ENCODE assay signal across 8 cellular contexts in genomic region chr19:45402469-45403070, GRCh38. TPM values are rescaled to one million over a fixed set of nuclear protein-coding genes. Genes with fewer than 3 reads are reported as not detected.
DNase-seq lines count a peak whose midpoint lies in the region; ATAC-seq and TF ChIP-seq lines count a peak whose summit lies in the region.

No MANE protein-coding gene starts in this region.

- ATAC-seq in left cardiac atrium (no peak), GM21447 (IDR thresholded peaks at IDR 0.05; ENCODE audit: unreplicated experiment) (no peak)

- no peak overlapping the region for H3K9ac ChIP-seq in SU-DHL-6 (ENCODE audit: low read length)

- H3K79me2 ChIP-seq in SU-DHL-6 (ENCODE audit: insufficient read depth, low read length): peaks cover 11% of the 10 kb centered on the region

- TF ChIP-seq CTCF in GM12873 (IDR thresholded peaks at IDR 0.05; ENCODE audit: insufficient read depth, low read depth, low read length, missing control alignments) (peak; percentile 68), SU-DHL-6 (IDR thresholded peaks at IDR 0.05; ENCODE audit: insufficient read depth, low read length, poor library complexity, severe bottlenecking) (peak; percentile 46)

- intact Hi-C loops in left cardiac atrium (cut with DNase I): no loop called here

- no peaks in the 10 kb centered on the region for H4K20me1 ChIP-seq in SU-DHL-6 (ENCODE audit: low read depth, low read length)

- no peaks in the 10 kb centered on the region for H3K27me3 ChIP-seq in SU-DHL-6 (ENCODE audit: low read length)

- H3K9me3 ChIP-seq in SU-DHL-6 (ENCODE audit: insufficient read depth, low read length): no peaks in the 10 kb centered on the region

- no peak overlapping the region for H2AFZ ChIP-seq in SU-DHL-6 (ENCODE audit: low read depth, low read length, severe bottlenecking)

- no peaks in the 10 kb centered on the region for H3F3A ChIP-seq in SU-DHL-6 (ENCODE audit: insufficient read depth)

- no peak overlapping the region for H3K4me3 ChIP-seq in SU-DHL-6 (ENCODE audit: insufficient read depth, low read length, poor library complexity, severe bottlenecking)

- H3K36me3 ChIP-seq in SU-DHL-6 (ENCODE audit: low read length): no peaks in the 10 kb centered on the region

- no peak overlapping the region for H3K27ac ChIP-seq in SU-DHL-6 (ENCODE audit: low read depth, low read length)

- no peaks in the 10 kb centered on the region for H3K9me2 ChIP-seq in SU-DHL-6 (replicated peaks; ENCODE audit: insufficient read depth, low read length)

- H3K4me2 ChIP-seq in SU-DHL-6 (ENCODE audit: low read depth, low read length, poor library complexity, severe bottlenecking): no peak overlapping the region

- peak; percentile 65 for DNase-seq in left cardiac atrium
- peak; percentile 45 for DNase-seq in stimulated activated CD4-positive, alpha-beta T cell treated with anti-CD3 and anti-CD28 coated beads, Interleukin-4, amount 100 ng/mL, for 1 hour
- no peak for DNase-seq in HCEC 1CT
- DNase-seq in GDM1 (lab: John Stamatoyannopoulos, UW): no peak
- no peak for DNase-seq in GM19238 (ENCODE audit: insufficient read length, low spot score)

RNA-seq across cellular contexts. Expression of gene PPP1R13L, which starts 2.3 kb away (rescaled TPM):
- 100 to 1,000 TPM; 123 to 143 TPM for total RNA-seq in left cardiac atrium

RNA-seq across cellular contexts. Expression of gene POLR1G, which starts 3.9 kb away (rescaled TPM):
- total RNA-seq in left cardiac atrium: 1 to 10 TPM; 4.6 to 5.5 TPM

RNA-seq across cellular contexts. Expression of gene ERCC1, which starts 21.1 kb away (rescaled TPM):
- total RNA-seq in left cardiac atrium: 100 to 1,000 TPM; 105 to 140 TPM

RNA-seq across cellular contexts. Expression of gene ERCC2, which starts 32.2 kb away (rescaled TPM):
- 10 to 100 TPM; 12.7 to 13.0 TPM for total RNA-seq in left cardiac atrium

Comparison
In these comparisons a context has a peak if more than half of its experiments do, and no peak if none do; other contexts are left out.
1. DNase-seq: peak in left cardiac atrium (single experiment) and stimulated activated CD4-positive, alpha-beta T cell treated with anti-CD3 and anti-CD28 coated beads, Interleukin-4, amount 100 ng/mL, for 1 hour (single experiment); none in HCEC 1CT (single experiment), GDM1 (single experiment) and GM19238 (single experiment).